8 cellular contexts compared by ENCODE assay signal in the genomic region with DNA sequence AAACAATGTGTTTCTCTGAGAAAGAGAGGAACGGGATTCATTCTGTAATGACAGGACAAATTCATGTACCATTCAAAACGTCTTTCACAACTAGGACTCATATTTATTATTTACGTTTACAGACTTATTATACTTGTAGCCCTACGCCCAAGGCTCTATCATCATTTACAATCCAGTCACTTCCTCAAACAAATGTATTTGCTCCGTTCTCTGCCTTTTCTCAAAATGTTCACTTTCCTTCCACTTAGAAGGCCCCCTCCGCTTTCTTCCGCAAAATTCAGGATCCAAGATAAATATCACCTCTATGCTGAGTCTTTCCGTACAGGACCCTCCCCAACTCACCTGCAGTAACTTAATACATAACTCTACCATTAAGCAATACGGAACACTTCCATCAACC. TPM values are rescaled to one million over a fixed set of nuclear protein-coding genes. Genes with fewer than 3 reads are reported as not detected.
A peak's percentile ranks its signal among the peaks of the same experiment; 100 is the strongest.
DNase-seq lines count a peak whose midpoint lies in the region; ATAC-seq and TF ChIP-seq lines count a peak whose summit lies in the region.

No MANE protein-coding gene starts in this region.

- H3K79me2 ChIP-seq in OCI-LY3 (ENCODE audit: low read length) (peaks cover 58% of the 10 kb centered on the region), fibroblast of lung (ENCODE audit: control insufficient read depth, insufficient read depth, low read length) (peaks cover 48% of the 10 kb centered on the region)

- H2AFZ ChIP-seq in OCI-LY3 (ENCODE audit: low read depth, low read length) (0 out of 2 replicates have a peak overlapping the region, but pooled peaks have one; percentile 81), fibroblast of lung (ENCODE audit: low read length) (peak overlapping the region; percentile 41)

- peak; percentile 12 for DNase-seq in ELR (ENCODE audit: low read depth)
- DNase-seq in fibroblast of lung (ENCODE audit: low read depth in 2 of 2) = peak in 1 of 2 donors; percentile 14
- DNase-seq in NCI-H226 = no peak
- no peak for DNase-seq in putamen (ENCODE audit: low spot score)

- peak overlapping the region; percentile 92 for H3K4me2 ChIP-seq in OCI-LY3 (ENCODE audit: low read length)
- H3K4me2 ChIP-seq in fibroblast of lung (ENCODE audit: extremely low read depth, insufficient read depth, low read length) = peak overlapping the region; percentile 83

- TF ChIP-seq CTCF in OCI-LY3 (IDR thresholded peaks at IDR 0.05; ENCODE audit: low read depth, low read length) (no peak), fibroblast of lung (conservative IDR thresholded peaks at IDR 0.05 in 1 of 2, IDR thresholded peaks at IDR 0.05 in 1 of 2; ENCODE audit: low read depth in 1 of 2, low read length in 2 of 2) (no peak)

- peaks cover 29% of the 10 kb centered on the region for H3K4me1 ChIP-seq in OCI-LY3 (ENCODE audit: low read length)
- peaks cover 2% of the 10 kb centered on the region for H3K4me1 ChIP-seq in fibroblast of lung (ENCODE audit: control insufficient read depth, extremely low read depth, insufficient read depth, low read length)
- H3K4me1 ChIP-seq in rectal smooth muscle tissue (ENCODE audit: control insufficient read depth, insufficient read depth, low read length) = peaks cover 7% of the 10 kb centered on the region

- H3K4me3 ChIP-seq in OCI-LY3 (ENCODE audit: low read length) (peak overlapping the region; percentile 99), fibroblast of lung (replicated peaks in 1 of 4; ENCODE audit: control extremely low read depth in 1 of 4, insufficient read depth in 1 of 4, low read depth in 3 of 4, low read length in 4 of 4) (peak overlapping the region; percentile 53 to 95 (median 75)), rectal smooth muscle tissue (ENCODE audit: low read length) (peak overlapping the region; percentile 96)

- ATAC-seq in HG03520 (IDR thresholded peaks at IDR 0.05; ENCODE audit: unreplicated experiment) (no peak), GM21423 (IDR thresholded peaks at IDR 0.05; ENCODE audit: unreplicated experiment) (no peak)

- peaks cover 33% of the 10 kb centered on the region for H4K20me1 ChIP-seq in OCI-LY3 (ENCODE audit: insufficient read depth, low read length)
- no peaks in the 10 kb centered on the region for H4K20me1 ChIP-seq in fibroblast of lung (ENCODE audit: control insufficient read depth, extremely low read depth, insufficient read depth, low read length)

- H3K9ac ChIP-seq in OCI-LY3 (ENCODE audit: low read length) = peak overlapping the region; percentile 99
- H3K9ac ChIP-seq in fibroblast of lung (ENCODE audit: insufficient read depth, low read length) = peak overlapping the region; percentile 77
- H3K9ac ChIP-seq in rectal smooth muscle tissue (ENCODE audit: low read length) = peak overlapping the region; percentile 98

- H3K36me3 ChIP-seq in OCI-LY3 (replicated peaks; ENCODE audit: low read depth, low read length) = peaks cover 24% of the 10 kb centered on the region
- no peaks in the 10 kb centered on the region for H3K36me3 ChIP-seq in fibroblast of lung (ENCODE audit: control insufficient read depth, insufficient read depth, low read length)
- H3K36me3 ChIP-seq in rectal smooth muscle tissue (ENCODE audit: control insufficient read depth, insufficient read depth, low read length) = peaks cover 4% of the 10 kb centered on the region

- H3K27me3 ChIP-seq in OCI-LY3 (ENCODE audit: low read depth, low read length) (no peaks in the 10 kb centered on the region), fibroblast of lung (ENCODE audit: control insufficient read depth, insufficient read depth, low read length) (no peaks in the 10 kb centered on the region), rectal smooth muscle tissue (ENCODE audit: control insufficient read depth, insufficient read depth, low read length) (no peaks in the 10 kb centered on the region)

- H3K27ac ChIP-seq in OCI-LY3 (ENCODE audit: low read length) (peak overlapping the region; percentile 83), fibroblast of lung (ENCODE audit: insufficient read depth, low read length) (peak overlapping the region; percentile 94), rectal smooth muscle tissue (ENCODE audit: low read depth, low read length) (peak overlapping the region; percentile 94)

- H3K9me3 ChIP-seq in OCI-LY3 (ENCODE audit: insufficient read depth, low read length) (no peaks in the 10 kb centered on the region), fibroblast of lung (ENCODE audit: control insufficient read depth, insufficient read depth, low read depth, low read length) (no peaks in the 10 kb centered on the region)

RNA-seq across cellular contexts. Expression of gene RSL24D1, which starts 0.7 kb away (rescaled TPM):
- total RNA-seq in fibroblast of lung = 117 and 127 TPM in 2 replicates
- polyA plus RNA-seq in fibroblast of lung = 54.4 and 56.8 TPM in 2 replicates
- polyA plus RNA-seq in fibroblast of lung (2012) = 66.1 and 74.1 TPM in 2 replicates
- 2.2 and 2.4 TPM in 2 replicates for polyA minus RNA-seq in fibroblast of lung (ENCODE audit: low replicate concordance)
